In genomic region chr7:121301441-121302213, GRCh38 we compare ENCODE assay signal across 20 cellular contexts. TPM values are rescaled to one million over a fixed set of nuclear protein-coding genes. Genes with fewer than 3 reads are reported as not detected.
A peak's percentile ranks its signal among the peaks of the same experiment; 100 is the strongest.
DNase-seq lines count a peak whose midpoint lies in the region; ATAC-seq and TF ChIP-seq lines count a peak whose summit lies in the region.
"Had no signal": no experiment of that assay in that cellular context is flagged by ENCODE, and none has a peak within 500 bp of the region (broad histone marks: within the 10 kb centered on the region; RNA-seq: fewer than 3 reads in every experiment).

No MANE protein-coding gene starts in this region.

- no peaks in the 10 kb centered on the region for H3K27me3 Mint-ChIP-seq in osteocyte (ENCODE audit: unreplicated experiment)
- H3K27me3 Mint-ChIP-seq in activated naive CD8-positive, alpha-beta T cell treated with anti-CD3 and anti-CD28 coated beads, Interleukin-2, amount 50 U/mL, for 24 hours = peaks cover 8% of the 10 kb centered on the region

- peaks cover 23% of the 10 kb centered on the region for H3K4me1 ChIP-seq in OCI-LY3 (ENCODE audit: low read length)
- no peaks in the 10 kb centered on the region for H3K4me1 ChIP-seq in Karpas-422 (ENCODE audit: low read length)

- H4K20me1 ChIP-seq in OCI-LY3 (ENCODE audit: insufficient read depth, low read length) (no peaks in the 10 kb centered on the region), Karpas-422 (ENCODE audit: insufficient read depth, low read depth, low read length) (no peaks in the 10 kb centered on the region)

- peaks cover 70% of the 10 kb centered on the region for H3K4me1 Mint-ChIP-seq in osteocyte (ENCODE audit: unreplicated experiment)
- peaks cover 15% of the 10 kb centered on the region for H3K4me1 Mint-ChIP-seq in activated naive CD8-positive, alpha-beta T cell treated with anti-CD3 and anti-CD28 coated beads, Interleukin-2, amount 50 U/mL, for 24 hours

- H3K27ac ChIP-seq in OCI-LY3 (ENCODE audit: low read length) (peak overlapping the region; percentile 11; the same call in 1 of the 2 replicates), Karpas-422 (ENCODE audit: low read length) (no peak overlapping the region)
- H3K27ac ChIP-seq: right lobe of liver, SJCRH30 had no signal

- ATAC-seq in esophagus mucosa = peak; percentile 58
- ATAC-seq in activated naive CD8-positive, alpha-beta T cell treated with anti-CD3 and anti-CD28 coated beads, Interleukin-2, amount 50 U/mL, for 24 hours = no peak
- ATAC-seq: right lobe of liver had no signal

- H3K27me3 ChIP-seq in OCI-LY3 (ENCODE audit: low read depth, low read length) (no peaks in the 10 kb centered on the region), Karpas-422 (ENCODE audit: low read length) (no peaks in the 10 kb centered on the region)
- H3K27me3 ChIP-seq: right lobe of liver, SJCRH30 had no signal

- H3K9me2 ChIP-seq in Karpas-422 (replicated peaks; ENCODE audit: insufficient read depth, low read length) = no peaks in the 10 kb centered on the region

- H3K4me2 ChIP-seq in OCI-LY3 (ENCODE audit: low read length) (peak overlapping the region; percentile 58), Karpas-422 (ENCODE audit: low read depth, low read length, poor library complexity, severe bottlenecking) (no peak overlapping the region)

- no peaks in the 10 kb centered on the region for H3K9me3 Mint-ChIP-seq in osteocyte (ENCODE audit: unreplicated experiment)
- no peaks in the 10 kb centered on the region for H3K9me3 Mint-ChIP-seq in activated naive CD8-positive, alpha-beta T cell treated with anti-CD3 and anti-CD28 coated beads, Interleukin-2, amount 50 U/mL, for 24 hours
- H3K9me3 Mint-ChIP-seq: T-helper 2 cell treated with Interferon-gamma antibody and Interleukin-4, amounts not matched to agents 5 μg/mL and 100 μg/mL, for 36 hours had no signal

- no peaks in the 10 kb centered on the region for H3K36me3 Mint-ChIP-seq in osteocyte (ENCODE audit: unreplicated experiment)
- H3K36me3 Mint-ChIP-seq in activated naive CD8-positive, alpha-beta T cell treated with anti-CD3 and anti-CD28 coated beads, Interleukin-2, amount 50 U/mL, for 24 hours (ENCODE audit: low read depth) = no peaks in the 10 kb centered on the region

- no peak overlapping the region for H3K9ac ChIP-seq in OCI-LY3 (ENCODE audit: low read length)
- H3K9ac ChIP-seq in Karpas-422 (ENCODE audit: low read length) = no peak overlapping the region

- TF ChIP-seq CTCF in OCI-LY3 (IDR thresholded peaks at IDR 0.05; ENCODE audit: low read depth, low read length) (no peak), osteocyte (IDR thresholded peaks at IDR 0.05) (no peak)

- no peak overlapping the region for H3K4me3 Mint-ChIP-seq in osteocyte (ENCODE audit: unreplicated experiment)
- no peak overlapping the region for H3K4me3 Mint-ChIP-seq in activated naive CD8-positive, alpha-beta T cell treated with anti-CD3 and anti-CD28 coated beads, Interleukin-2, amount 50 U/mL, for 24 hours
- H3K4me3 Mint-ChIP-seq: T-helper 2 cell treated with Interferon-gamma antibody and Interleukin-4, amounts not matched to agents 5 μg/mL and 100 μg/mL, for 36 hours had no signal

- H3K4me3 ChIP-seq in OCI-LY3 (ENCODE audit: low read length) (peak overlapping the region; percentile 20; the same call in 1 of the 2 replicates), Karpas-422 (ENCODE audit: low read length) (no peak overlapping the region)
- H3K4me3 ChIP-seq: mucosa of descending colon, right lobe of liver, SJCRH30 had no signal

- peak overlapping the region; percentile 54 for H3K27ac Mint-ChIP-seq in osteocyte (ENCODE audit: unreplicated experiment)
- H3K27ac Mint-ChIP-seq in activated naive CD8-positive, alpha-beta T cell treated with anti-CD3 and anti-CD28 coated beads, Interleukin-2, amount 50 U/mL, for 24 hours = no peak overlapping the region
- H3K27ac Mint-ChIP-seq: T-helper 2 cell treated with Interferon-gamma antibody and Interleukin-4, amounts not matched to agents 5 μg/mL and 100 μg/mL, for 36 hours had no signal

- DNase-seq in HCEC 1CT = peak; percentile 27
- DNase-seq in osteocyte (ENCODE audit: extremely low spot score, unreplicated experiment) = no peak
- DNase-seq in Karpas-422 = no peak
- no peak for DNase-seq in activated naive CD8-positive, alpha-beta T cell treated with anti-CD3 and anti-CD28 coated beads, Interleukin-2, amount 50 U/mL, for 24 hours
- DNase-seq in HK-2 (ENCODE audit: unreplicated experiment) = no peak
- DNase-seq: AML-193, Calu3, cerebellar nuclear complex, foreskin melanocyte, H7, mucosa of descending colon, NCI-H146, right lobe of liver, SJCRH30, substantia nigra had no signal

- H3K79me2 ChIP-seq in OCI-LY3 (ENCODE audit: low read length) (no peaks in the 10 kb centered on the region), Karpas-422 (ENCODE audit: low read length) (no peaks in the 10 kb centered on the region)

- no peaks in the 10 kb centered on the region for H3K36me3 ChIP-seq in OCI-LY3 (replicated peaks; ENCODE audit: low read depth, low read length)
- no peaks in the 10 kb centered on the region for H3K36me3 ChIP-seq in Karpas-422 (ENCODE audit: insufficient read depth, low read length)
- H3K36me3 ChIP-seq: SJCRH30 had no signal

- H2AFZ ChIP-seq in OCI-LY3 (ENCODE audit: low read depth, low read length) (no peak overlapping the region; the same call in 1 of the 2 replicates), Karpas-422 (ENCODE audit: low read length) (no peak overlapping the region)

- H3K9me3 ChIP-seq in OCI-LY3 (ENCODE audit: insufficient read depth, low read length) = no peaks in the 10 kb centered on the region
- no peaks in the 10 kb centered on the region for H3K9me3 ChIP-seq in Karpas-422 (ENCODE audit: low read length)
- H3K9me3 ChIP-seq: mucosa of descending colon, right lobe of liver, SJCRH30 had no signal

RNA-seq across cellular contexts. Expression of gene WNT16, which starts 27.2 kb away (rescaled TPM):
- total RNA-seq in esophagus mucosa (0.12 TPM), osteocyte (0.26 and 0.81 TPM in 2 replicates)
- total RNA-seq in Karpas-422 (2014; rRNA removed; shearing (Covaris generic); ENCODE audit: low replicate concordance) = not detected in 2 replicates
- total RNA-seq: Calu3, H7, NCI-H460, omental fat pad, right lobe of liver had no signal
